Comparison of ENCODE assay signal across 31 cellular contexts in genomic region chr10:89604200-89604599, GRCh38. TPM values are rescaled to one million over a fixed set of nuclear protein-coding genes. Genes with fewer than 3 reads are reported as not detected.
DNase-seq lines count a peak whose midpoint lies in the region; ATAC-seq and TF ChIP-seq lines count a peak whose summit lies in the region.
"Had no signal": no experiment of that assay in that cellular context is flagged by ENCODE, and none has a peak within 500 bp of the region (broad histone marks: within the 10 kb centered on the region; RNA-seq: fewer than 3 reads in every experiment).

No MANE protein-coding gene starts in this region.

- DNase-seq in fibroblast of villous mesenchyme (ENCODE audit: low read depth), result peak; percentile 51
- DNase-seq in left colon, result peak in 1 of 2 donors; percentile 10
- DNase-seq in omental fat pad (ENCODE audit: low spot score), result no peak
- no peak for DNase-seq in NCI-H524 treated with DMSO at 0.1 percent for 48 hours (lab: John Stamatoyannopoulos, UW)
- no peak for DNase-seq in NCI-H446 (lab: John Stamatoyannopoulos, UW)
- DNase-seq: 8988T; ACHN; AML-193; BE2C; C1 segment of cervical spinal cord; Caco-2; Calu3; CD4-positive, alpha-beta memory T cell; CD4-positive, alpha-beta T cell; CD4-positive, CD25-positive, alpha-beta regulatory T cell; CD8-positive, alpha-beta memory T cell; CD8-positive, alpha-beta T cell; COR-L47; DMS 273 treated with DMSO at 0.1 percent for 48 hours; DMS153; DMS53; DMS79; DMS79 treated with DMSO at 0.1 percent for 48 hours; DND-41; EL had no signal

- no peaks in the 10 kb centered on the region; the same call in 1 of the 2 replicates for H3K4me1 ChIP-seq in HEK293 (ENCODE audit: control insufficient read depth, insufficient read depth, low read length)
- H3K4me1 ChIP-seq: A549; BE2C; BLaER1; BLaER1 treated with 17β-estradiol and CSF1 and Interleukin-3, amounts not matched to agents 10 nM and 100 nM; Caco-2 had no signal

- H3K4me3 ChIP-seq in HEK293 (ENCODE audit: low read depth, low read length) (no peak overlapping the region), fibroblast of villous mesenchyme (ENCODE audit: low read depth, low read length) (no peak overlapping the region)
- H3K4me3 ChIP-seq: A549; BLaER1; BLaER1 treated with 17β-estradiol and CSF1 and Interleukin-3, amounts not matched to agents 10 nM and 100 nM had no signal

- no peaks in the 10 kb centered on the region for H3K9me3 ChIP-seq in HEK293 (ENCODE audit: control insufficient read depth, insufficient read depth, low read depth, low read length)
- H3K9me3 ChIP-seq: A549; BE2C; BLaER1; BLaER1 treated with 17β-estradiol and CSF1 and Interleukin-3, amounts not matched to agents 10 nM and 100 nM; Caco-2 had no signal

- POLR2A ChIA-PET in HEK293 (lab: Yijun Ruan, JAX), result interaction anchor here (0.7 kb wide), 1 partner anchor 11 kb away, joined by 10 read pairs; no protein-coding TSS in a partner anchor

- TF ChIP-seq CTCF in HEK293 (tag by site-specific recombination; IDR thresholded peaks at IDR 0.05) (no peak), fibroblast of villous mesenchyme (IDR thresholded peaks at IDR 0.05; ENCODE audit: insufficient read depth, low read depth, low read length) (no peak), omental fat pad (IDR thresholded peaks at IDR 0.05) (no peak)

- CTCF ChIA-PET in HEK293 (lab: Yijun Ruan, JAX), result no interaction called here

- peaks cover 0 to 13% of the 10 kb centered on the region in 2 experiments; a peak in 2 of 3 replicates for H3K36me3 ChIP-seq in HEK293 (ENCODE audit: control insufficient read depth in 2 of 2, insufficient read depth in 1 of 2, low read length in 2 of 2)
- H3K36me3 ChIP-seq: BE2C had no signal

- peak; percentile 37 for ATAC-seq in left colon
- ATAC-seq in omental fat pad (ENCODE audit: low FRiP score), result no peak
- ATAC-seq: A549; CD8-positive, alpha-beta T cell had no signal

- intact Hi-C loops in left colon (cut with DNase I, micrococcal nuclease), result no loop called here

- H3K27ac ChIP-seq in HEK293 (ENCODE audit: extremely low read depth, low read depth, low read length), result no peak overlapping the region
- H3K27ac ChIP-seq: 22Rv1; A549; BLaER1; BLaER1 treated with 17β-estradiol and CSF1 and Interleukin-3, amounts not matched to agents 10 nM and 100 nM; C4-2B had no signal

TF ChIP-seq in HEK293, 187 proteins besides CTCF, POLR2A, EP300 and RAD21:
- TF ChIP-seq ZSCAN23 (tag by site-specific recombination; IDR thresholded peaks at IDR 0.05), result no peak
- no peak for TF ChIP-seq ZNF148 (tag by site-specific recombination; IDR thresholded peaks at IDR 0.05; ENCODE audit: borderline replicate concordance)
- peak; percentile 51; the same call in 1 of the 2 replicates for TF ChIP-seq KLF1 (tag by site-specific recombination; IDR thresholded peaks at IDR 0.05)
- TF ChIP-seq ZNF837 (tag by site-specific recombination; IDR thresholded peaks at IDR 0.05), result no peak

RNA-seq across cellular contexts. Expression of gene PANK1, which starts 40.8 kb away (rescaled TPM):
- 5.8 and 7.3 TPM in 2 replicates for total RNA-seq in fibroblast of villous mesenchyme
- 10 to 100 TPM; 28.7 to 33.5 TPM for total RNA-seq in left colon
- 1 to 10 TPM in 3 of 4 donors, under 1 TPM in 1; 0.74 to 5.7 (median 3.5) TPM for total RNA-seq in omental fat pad
